Comparison of ENCODE assay signal across 1 cellular context in genomic region chr19:35247526-35248309, GRCh38.
TF ChIP-seq lines count a peak whose summit lies in the region.

No MANE protein-coding gene starts in this region.

TF ChIP-seq in HEK293, 187 proteins besides CTCF, POLR2A, EP300 and RAD21 (continued from another document):
- TF ChIP-seq ZBTB6 (tag by site-specific recombination; IDR thresholded peaks at IDR 0.05) = 0 out of 2 replicates have a peak, but pooled peaks have one; percentile 34
- TF ChIP-seq ZNF2 (tag by site-specific recombination; IDR thresholded peaks at IDR 0.05) = peak; percentile 0
- TF ChIP-seq ZNF10 (tag by site-specific recombination; IDR thresholded peaks at IDR 0.05) = peak; percentile 31
- no peak; the same call in 1 of the 2 replicates for TF ChIP-seq ZNF350 (tag by site-specific recombination; IDR thresholded peaks at IDR 0.05)
- TF ChIP-seq ZBTB48 (tag by site-specific recombination; IDR thresholded peaks at IDR 0.05) = peak; percentile 98
- peak; percentile 97 for TF ChIP-seq IKZF3 (tag by site-specific recombination; IDR thresholded peaks at IDR 0.05)
- TF ChIP-seq TSHZ1 (tag by site-specific recombination; IDR thresholded peaks at IDR 0.05; ENCODE audit: borderline replicate concordance) = no peak
- no peak for TF ChIP-seq MZF1 (tag by site-specific recombination; IDR thresholded peaks at IDR 0.05; ENCODE audit: borderline replicate concordance)
- TF ChIP-seq ZNF140 (tag by site-specific recombination; IDR thresholded peaks at IDR 0.05) = peak; percentile 19; the same call in 1 of the 2 replicates
- TF ChIP-seq KLF17 (tag by site-specific recombination; IDR thresholded peaks at IDR 0.05) = 0 out of 2 replicates have a peak, but pooled peaks have one; percentile 13
- peak; percentile 37; the same call in 1 of the 2 replicates for TF ChIP-seq ZNF561 (tag by site-specific recombination; IDR thresholded peaks at IDR 0.05; ENCODE audit: borderline replicate concordance)
- TF ChIP-seq ZNF658 (tag by site-specific recombination; IDR thresholded peaks at IDR 0.05) = peak; percentile 67; the same call in 1 of the 2 replicates
- TF ChIP-seq ZBTB17 (tag by site-specific recombination; IDR thresholded peaks at IDR 0.05) = peak; percentile 42
- TF ChIP-seq KLF7 (tag by site-specific recombination; IDR thresholded peaks at IDR 0.05; ENCODE audit: borderline replicate concordance) = no peak
TF ChIP-seq in HEK293: peak in this region for 52.
